22 cellular contexts compared by ENCODE assay signal in genomic region chr6:136483906-136484305, GRCh38.
"Had no signal": no experiment of that assay in that cellular context is flagged by ENCODE, and none has a peak within 500 bp of the region (broad histone marks: within the 10 kb centered on the region; RNA-seq: fewer than 3 reads in every experiment).

No MANE protein-coding gene starts in this region.

- H3K27me3 Mint-ChIP-seq: stimulated activated naive B cell treated with anti-CD40 and anti-IgM and Interleukin-4, amounts not matched to agents 10 μg/mL and 1 μg/mL and 100 μg/mL, for 72 hours had no signal

- H3K36me3 Mint-ChIP-seq: stimulated activated naive B cell treated with anti-CD40 and anti-IgM and Interleukin-4, amounts not matched to agents 10 μg/mL and 1 μg/mL and 100 μg/mL, for 72 hours had no signal

- FAIRE-seq: keratinocyte, small intestine had no signal

- H3K36me3 ChIP-seq: gastrocnemius medialis, lower lobe of right lung, ovary, right lobe of liver, vagina had no signal

- ATAC-seq: esophagus mucosa; gastrocnemius medialis; left ventricle myocardium superior; lower lobe of right lung; natural killer cell; right lobe of liver; stimulated activated naive B cell treated with anti-CD40 and anti-IgM and Interleukin-4, amounts not matched to agents 10 μg/mL and 1 μg/mL and 100 μg/mL, for 72 hours had no signal

- H3K27ac ChIP-seq: epithelial cell of prostate, gastrocnemius medialis, lower lobe of right lung, ovary, right lobe of liver, vagina had no signal

- H3K4me3 ChIP-seq: gastrocnemius medialis, lower lobe of right lung, ovary, right lobe of liver, vagina had no signal

- H3K4me1 Mint-ChIP-seq: endodermal cell; natural killer cell; stimulated activated naive B cell treated with anti-CD40 and anti-IgM and Interleukin-4, amounts not matched to agents 10 μg/mL and 1 μg/mL and 100 μg/mL, for 72 hours had no signal

- DNase-seq: effector CD8-positive, alpha-beta T cell; endodermal cell; foreskin fibroblast; gastrocnemius medialis; head of caudate nucleus; left ventricle myocardium superior; lower lobe of right lung; natural killer cell; occipital lobe; ovary; retina; right lobe of liver; small intestine; stimulated activated CD4-positive, alpha-beta T cell treated with anti-CD3 and anti-CD28 coated beads, Interleukin-15, amount 100 ng/mL, for 24 hours; stimulated activated CD4-positive, alpha-beta T cell treated with anti-CD3 and anti-CD28 coated beads, Interleukin-2, amount 100 ng/mL, for 48 hours; stimulated activated naive B cell treated with anti-CD40 and anti-IgM and Interleukin-4, amounts not matched to agents 10 μg/mL and 1 μg/mL and 100 μg/mL, for 72 hours; trophoblast cell had no signal

- H3K9me3 Mint-ChIP-seq: stimulated activated naive B cell treated with anti-CD40 and anti-IgM and Interleukin-4, amounts not matched to agents 10 μg/mL and 1 μg/mL and 100 μg/mL, for 72 hours; stimulated activated naive CD8-positive, alpha-beta T cell treated with anti-CD3 and anti-CD28 coated beads, Interleukin-15, Interleukin-2, amounts not matched to agents 100 ng/mL and 50 ng/mL, for 24 hours had no signal

- H3K9me3 ChIP-seq: gastrocnemius medialis, lower lobe of right lung, ovary, right lobe of liver, vagina had no signal

- H3K27ac Mint-ChIP-seq: endodermal cell; natural killer cell; stimulated activated naive B cell treated with anti-CD40 and anti-IgM and Interleukin-4, amounts not matched to agents 10 μg/mL and 1 μg/mL and 100 μg/mL, for 72 hours; stimulated activated naive CD8-positive, alpha-beta T cell treated with anti-CD3 and anti-CD28 coated beads, Interleukin-15, Interleukin-2, amounts not matched to agents 100 ng/mL and 50 ng/mL, for 24 hours had no signal

- H3K27me3 ChIP-seq: gastrocnemius medialis, ovary, right lobe of liver, vagina had no signal

- H3K4me3 Mint-ChIP-seq: endodermal cell; natural killer cell; stimulated activated naive B cell treated with anti-CD40 and anti-IgM and Interleukin-4, amounts not matched to agents 10 μg/mL and 1 μg/mL and 100 μg/mL, for 72 hours; stimulated activated naive CD8-positive, alpha-beta T cell treated with anti-CD3 and anti-CD28 coated beads, Interleukin-15, Interleukin-2, amounts not matched to agents 100 ng/mL and 50 ng/mL, for 24 hours had no signal

- H3K4me1 ChIP-seq: gastrocnemius medialis, vagina had no signal
